ENCODE assay signal across 1 cellular context in genomic region chr15:64090527-64090926, GRCh38.
TF ChIP-seq lines count a peak whose summit lies in the region.

No MANE protein-coding gene starts in this region.

TF ChIP-seq in K562, 482 proteins besides CTCF, POLR2A, EP300 and RAD21:
- TF ChIP-seq CBX2 (IDR thresholded peaks at IDR 0.05; ENCODE audit: insufficient read depth, low read length, poor library complexity, severe bottlenecking) = no peak
- no peak for TF ChIP-seq RBM14 (IDR thresholded peaks at IDR 0.05; ENCODE audit: borderline replicate concordance, insufficient read depth, low read depth, low read length)
- TF ChIP-seq HDAC1 (IDR thresholded peaks at IDR 0.05) = no peak
- no peak for TF ChIP-seq SNRNP70 (optimal IDR thresholded peaks at IDR 0.05; ENCODE audit: low read depth, low read length)
- no peak for TF ChIP-seq OTX1 (CRISPR knock-in tag; IDR thresholded peaks at IDR 0.05)
- TF ChIP-seq SOX6 (IDR thresholded peaks at IDR 0.05) = peak; percentile 8; the same call in 1 of the 2 replicates
- no peak for TF ChIP-seq SMARCB1 (IDR thresholded peaks at IDR 0.05; ENCODE audit: insufficient read length, low read depth)
- TF ChIP-seq FOS (IDR thresholded peaks at IDR 0.05; ENCODE audit: extremely low read depth, insufficient read length) = no peak
- no peak for TF ChIP-seq EGR1 (conservative IDR thresholded peaks at IDR 0.05)
